Comparison of ENCODE assay signal across 9 cellular contexts in genomic region chr19:17950310-17951150, GRCh38. TPM values are rescaled to one million over a fixed set of nuclear protein-coding genes. Genes with fewer than 3 reads are reported as not detected.
DNase-seq lines count a peak whose midpoint lies in the region; ATAC-seq and TF ChIP-seq lines count a peak whose summit lies in the region.
"Had no signal": no experiment of that assay in that cellular context is flagged by ENCODE, and none has a peak within 500 bp of the region (broad histone marks: within the 10 kb centered on the region; RNA-seq: fewer than 3 reads in every experiment).

No MANE protein-coding gene starts in this region.

- H3K4me2 ChIP-seq in hepatocyte, result peak overlapping the region; percentile 86

- no peaks in the 10 kb centered on the region for H3K79me2 ChIP-seq in hepatocyte

- no peaks in the 10 kb centered on the region for H3K36me3 ChIP-seq in hepatocyte (replicated peaks; ENCODE audit: insufficient read depth, low read depth)

- CTCF ChIA-PET in activated B cell treated with CpG ODN at 0.5 μM for 24 hours (lab: Charles Lee), result interaction anchor here (1.3 to 5.3 kb wide), 3 partner anchors 12 to 46 kb away, joined by 4 to 17 read pairs (median 10); partner anchors contain the start of gene CCDC124

- H3K36me3 Mint-ChIP-seq in activated B cell treated with CpG ODN at 0.5 μM for 24 hours (ENCODE audit: low read depth), result no peaks in the 10 kb centered on the region

- no peak for TF ChIP-seq CTCF in activated B cell treated with CpG ODN at 0.5 μM for 24 hours (IDR thresholded peaks at IDR 0.05)
- TF ChIP-seq CTCF in hepatocyte (IDR thresholded peaks at IDR 0.05; ENCODE audit: poor library complexity), result no peak

- peak overlapping the region; percentile 45 for H3K27ac ChIP-seq in hepatocyte

- H3K27me3 Mint-ChIP-seq in activated B cell treated with CpG ODN at 0.5 μM for 24 hours, result peaks cover 25% of the 10 kb centered on the region

- H4K20me1 ChIP-seq in hepatocyte (ENCODE audit: insufficient read depth, poor library complexity, severe bottlenecking), result no peaks in the 10 kb centered on the region

- peak overlapping the region; percentile 13 for H3K4me3 ChIP-seq in hepatocyte
- H3K4me3 ChIP-seq: lung had no signal

- peaks cover 60% of the 10 kb centered on the region for H3K4me1 Mint-ChIP-seq in activated B cell treated with CpG ODN at 0.5 μM for 24 hours

- WGBS in hepatocyte (ENCODE audit: low lambda C conversion rate, missing lambda C conversion rate), result 2% methylated on average over 18 of the region's 48 CpGs

- DNase-seq in stimulated activated CD4-positive, alpha-beta T cell treated with anti-CD3 and anti-CD28 coated beads, Interleukin-1b, Interleukin-23, amount 100 ng/mL, for 48 hours, result peak; percentile 19
- DNase-seq in stimulated activated CD4-positive, alpha-beta T cell treated with anti-CD3 and anti-CD28 coated beads, Interleukin-12 subunit alpha, Interleukin-12 subunit beta, amount 100 ng/mL, for 4 hours, result no peak
- peak; percentile 40 for DNase-seq in activated B cell treated with CpG ODN at 0.5 μM for 24 hours
- no peak for DNase-seq in hepatocyte (ENCODE audit: low spot score)
- DNase-seq in SIG-M5 (lab: John Stamatoyannopoulos, UW), result no peak
- no peak for DNase-seq in Ammon's horn (ENCODE audit: low spot score)
- no peak for DNase-seq in left lobe of liver (ENCODE audit: low spot score)

- H3K27me3 ChIP-seq in hepatocyte, result peaks cover 50% of the 10 kb centered on the region

- H3K9me2 ChIP-seq in hepatocyte (replicated peaks; ENCODE audit: insufficient read depth), result no peaks in the 10 kb centered on the region

- intact Hi-C loops in activated B cell treated with CpG ODN at 0.5 μM for 24 hours (cut with micrococcal nuclease), result no loop called here

- H3K4me3 Mint-ChIP-seq in activated B cell treated with CpG ODN at 0.5 μM for 24 hours, result peak overlapping the region; percentile 74

- POLR2A ChIA-PET in activated B cell treated with CpG ODN at 0.5 μM for 24 hours (lab: Charles Lee), result interaction anchor here (0.6 to 1.6 kb wide), 8 partner anchors 15 to 882 kb away, joined by 3 to 8 read pairs (median 4); partner anchors contain the start of genes CCDC124 and RPL18A

- H3K4me1 ChIP-seq in hepatocyte (ENCODE audit: insufficient read depth), result peaks cover 36% of the 10 kb centered on the region

- H3K9me3 ChIP-seq in hepatocyte (ENCODE audit: low read depth), result no peaks in the 10 kb centered on the region

- peak overlapping the region; percentile 42 for H2AFZ ChIP-seq in hepatocyte

- ATAC-seq in activated B cell treated with CpG ODN at 0.5 μM for 24 hours (ENCODE audit: low read depth) (peak; percentile 3), left lobe of liver (no peak), GM21619 (IDR thresholded peaks at IDR 0.05; ENCODE audit: unreplicated experiment) (no peak)

- H3K27ac Mint-ChIP-seq in activated B cell treated with CpG ODN at 0.5 μM for 24 hours, result peak overlapping the region; percentile 18

- no peaks in the 10 kb centered on the region for H3K9me3 Mint-ChIP-seq in activated B cell treated with CpG ODN at 0.5 μM for 24 hours

RNA-seq across cellular contexts. Expression of gene KCNN1, which starts 16.4 kb away (rescaled TPM):
- total RNA-seq in activated B cell treated with CpG ODN at 0.5 μM for 24 hours, result 0.17 TPM in 1 of 2 replicates, not detected in the other
- 2.4 and 3.3 TPM in 2 replicates for total RNA-seq in hepatocyte
- 3.2 and 3.3 TPM in 2 replicates for polyA plus RNA-seq in hepatocyte
- not detected for total RNA-seq in left lobe of liver

RNA-seq across cellular contexts. Expression of gene CCDC124, which starts 17.7 kb away (rescaled TPM):
- total RNA-seq in activated B cell treated with CpG ODN at 0.5 μM for 24 hours (49.9 and 59.5 TPM in 2 replicates), hepatocyte (19.4 and 25.4 TPM in 2 replicates), left lobe of liver (31.6 TPM)
- 97.7 and 105 TPM in 2 replicates for polyA plus RNA-seq in hepatocyte

RNA-seq across cellular contexts. Expression of gene ARRDC2, which starts 57.4 kb away (rescaled TPM):
- 147 and 168 TPM in 2 replicates for total RNA-seq in activated B cell treated with CpG ODN at 0.5 μM for 24 hours
- total RNA-seq in hepatocyte, result 4.5 and 5.5 TPM in 2 replicates
- polyA plus RNA-seq in hepatocyte, result 3.9 and 7.4 TPM in 2 replicates
- total RNA-seq in left lobe of liver, result 6.3 TPM

Comparison
In these comparisons a context has a peak if more than half of its experiments do, and no peak if none do; other contexts are left out.
1. DNase-seq: peak in stimulated activated CD4-positive, alpha-beta T cell treated with anti-CD3 and anti-CD28 coated beads, Interleukin-1b, Interleukin-23, amount 100 ng/mL, for 48 hours (single experiment) and activated B cell treated with CpG ODN at 0.5 μM for 24 hours (single experiment); none in stimulated activated CD4-positive, alpha-beta T cell treated with anti-CD3 and anti-CD28 coated beads, Interleukin-12 subunit alpha, Interleukin-12 subunit beta, amount 100 ng/mL, for 4 hours (single experiment), hepatocyte (single experiment), SIG-M5 (single experiment), Ammon's horn (single experiment) and left lobe of liver (single experiment).
2. RNA of gene ARRDC2, which starts 57.4 kb away (total RNA-seq): 147 to 168 TPM in activated B cell treated with CpG ODN at 0.5 μM for 24 hours; 6.3 TPM in left lobe of liver (single experiment) and 4.5 to 5.5 TPM in hepatocyte; every median in the first group is over 10 times any median in the second.